Comparison of ENCODE assay signal across 8 cellular contexts in the genomic region with DNA sequence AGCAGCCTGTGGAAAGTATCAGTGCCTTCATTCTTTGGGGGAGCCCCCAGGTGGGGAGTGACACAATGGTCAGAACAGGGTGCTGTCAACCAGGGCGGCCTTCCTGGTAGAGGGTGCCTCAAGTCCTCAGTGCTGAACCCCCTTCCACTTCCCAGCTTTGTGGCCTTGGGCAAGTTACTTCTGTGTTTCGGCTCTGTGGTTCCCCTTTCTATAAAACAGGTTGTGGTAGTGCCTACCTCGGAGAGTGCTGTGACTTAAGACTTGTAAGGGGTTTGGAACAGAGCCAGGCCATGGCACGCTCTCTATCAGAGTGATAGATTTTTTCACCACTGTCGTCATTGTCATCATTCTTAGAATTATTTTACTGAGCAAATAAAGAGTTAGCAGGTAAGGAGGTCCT.
A peak's percentile ranks its signal among the peaks of the same experiment; 100 is the strongest.
DNase-seq lines count a peak whose midpoint lies in the region; ATAC-seq and TF ChIP-seq lines count a peak whose summit lies in the region.

No MANE protein-coding gene starts in this region.

- ATAC-seq in HG03354 (IDR thresholded peaks at IDR 0.05; ENCODE audit: poor library complexity, severe bottlenecking, unreplicated experiment) (peak; percentile 48), GM21576 (IDR thresholded peaks at IDR 0.05; ENCODE audit: unreplicated experiment) (no peak)

- no peak for TF ChIP-seq CTCF in GM12865 (IDR thresholded peaks at IDR 0.05; ENCODE audit: insufficient read depth, low read depth, low read length, missing control alignments)

- H3K4me3 ChIP-seq in GM12865 (ENCODE audit: low read depth, low read length) = no peak overlapping the region

- DNase-seq in GM12865 (ENCODE audit: low read depth) (peak; percentile 81), T-helper 22 cell (ENCODE audit: low read depth) (peak; percentile 44), astrocyte of the hippocampus (ENCODE audit: low read depth, low spot score) (peak; percentile 13), NCI-H2107 treated with DMSO at 0.1 percent for 48 hours (lab: John Stamatoyannopoulos, UW; ENCODE audit: unreplicated experiment) (no peak), dedifferentiated amniotic fluid mesenchymal stem cell (ENCODE audit: extremely low spot score) (no peak)
- DNase-seq in stimulated activated CD4-positive, alpha-beta T cell treated with anti-CD3 and anti-CD28 coated beads, Interleukin-12 subunit alpha, Interleukin-12 subunit beta, amount 100 ng/mL, for 48 hours (ENCODE audit: low read depth in 2 of 3, low spot score in 1 of 3) = peak; percentile 54 to 65 (median 62)

Comparison
In these comparisons a context has a peak if more than half of its experiments do, and no peak if none do; other contexts are left out.
1. DNase-seq: peak in GM12865 (single experiment), T-helper 22 cell (single experiment), astrocyte of the hippocampus (single experiment) and stimulated activated CD4-positive, alpha-beta T cell treated with anti-CD3 and anti-CD28 coated beads, Interleukin-12 subunit alpha, Interleukin-12 subunit beta, amount 100 ng/mL, for 48 hours (3 of 3); none in NCI-H2107 treated with DMSO at 0.1 percent for 48 hours (single experiment) and dedifferentiated amniotic fluid mesenchymal stem cell (single experiment).